14 cellular contexts compared by ENCODE assay signal in the genomic region with DNA sequence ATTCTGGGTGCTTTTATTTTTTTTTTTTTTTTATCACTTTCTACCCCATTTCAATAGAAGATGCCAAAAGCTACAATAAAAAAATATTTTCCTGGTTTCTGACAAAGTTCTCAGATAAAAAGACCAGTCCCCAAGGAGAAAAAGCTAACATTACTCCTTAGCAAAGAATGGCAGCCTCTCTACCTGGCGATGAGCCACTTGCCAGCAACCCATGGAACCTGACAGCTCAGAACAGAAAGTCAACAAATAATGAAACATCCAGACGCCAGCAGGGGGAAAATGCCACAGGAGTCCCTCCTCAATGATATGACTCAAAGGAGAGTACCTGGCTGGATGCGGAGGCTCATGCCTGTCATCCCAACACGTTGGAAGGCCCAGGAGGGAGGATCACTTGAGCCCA.
DNase-seq lines count a peak whose midpoint lies in the region; ATAC-seq and TF ChIP-seq lines count a peak whose summit lies in the region.
"Had no signal": no experiment of that assay in that cellular context is flagged by ENCODE, and none has a peak within 500 bp of the region (broad histone marks: within the 10 kb centered on the region; RNA-seq: fewer than 3 reads in every experiment).

No MANE protein-coding gene starts in this region.

- no peak overlapping the region for H3K27ac ChIP-seq in brain microvascular endothelial cell

- in situ Hi-C loops in brain microvascular endothelial cell (cut with HindIII; ENCODE audit: low pct_ligation_motif_present, low sequenced_read_pairs), result no loop called here

- intact Hi-C loops in Calu3 (cut with micrococcal nuclease; ENCODE audit: unreplicated experiment) (loop anchor here (5.0 kb wide), 1 partner anchor 69 kb away; no protein-coding TSS in a partner anchor), Right ventricle myocardium superior (cut with DNase I) (no loop called here)

- peaks cover 13% of the 10 kb centered on the region for H3K36me3 ChIP-seq in brain microvascular endothelial cell (replicated peaks)

- no peaks in the 10 kb centered on the region for H3K27me3 ChIP-seq in brain microvascular endothelial cell (replicated peaks)

- no TSS peak for BruUV-seq in Calu3 (replicated peaks; lab: Mats Ljungman, UMichigan)

- peaks cover 48% of the 10 kb centered on the region for H3K4me1 Mint-ChIP-seq in Calu3 (ENCODE audit: low read depth, unreplicated experiment)
- no peaks in the 10 kb centered on the region for H3K4me1 Mint-ChIP-seq in naive thymus-derived CD8-positive, alpha-beta T cell
- H3K4me1 Mint-ChIP-seq: naive B cell; stimulated activated memory B cell treated with anti-CD40 and anti-IgM and Interleukin-4, amounts not matched to agents 10 μg/mL and 1 μg/mL and 100 μg/mL, for 72 hours had no signal

- H3K4me3 ChIP-seq in brain microvascular endothelial cell (ENCODE audit: low read depth, low read length), result no peak overlapping the region

- no peaks in the 10 kb centered on the region for H3K9me3 Mint-ChIP-seq in Calu3 (ENCODE audit: low read depth, unreplicated experiment)
- H3K9me3 Mint-ChIP-seq in naive thymus-derived CD8-positive, alpha-beta T cell, result no peaks in the 10 kb centered on the region
- H3K9me3 Mint-ChIP-seq: activated naive CD4-positive, alpha-beta T cell treated with anti-CD3 and anti-CD28 coated beads, Interleukin-2, amount 50 U/mL, for 72 hours; CD4-positive, alpha-beta T cell; naive B cell; stimulated activated memory B cell treated with anti-CD40 and anti-IgM and Interleukin-4, amounts not matched to agents 10 μg/mL and 1 μg/mL and 100 μg/mL, for 72 hours had no signal

- peak; percentile 59 for DNase-seq in Calu3
- DNase-seq in LHCN-M2 (ENCODE audit: low read depth), result peak; percentile 25
- DNase-seq in brain microvascular endothelial cell, result peak; percentile 51
- peak; percentile 64 for DNase-seq in mucosa of gallbladder (ENCODE audit: low spot score)
- DNase-seq in naive thymus-derived CD8-positive, alpha-beta T cell, result no peak
- DNase-seq in Right ventricle myocardium superior, result no peak
- DNase-seq: CD4-positive, alpha-beta T cell; effector memory CD4-positive, alpha-beta T cell; naive B cell; NCI-H2107 had no signal

- no peaks in the 10 kb centered on the region for H3K27me3 Mint-ChIP-seq in Calu3 (ENCODE audit: unreplicated experiment)
- H3K27me3 Mint-ChIP-seq in naive thymus-derived CD8-positive, alpha-beta T cell, result peaks cover 0 to 13% (median 4%) of the 10 kb centered on the region in 5 donors
- H3K27me3 Mint-ChIP-seq: CD4-positive, alpha-beta T cell; naive B cell; stimulated activated memory B cell treated with anti-CD40 and anti-IgM and Interleukin-4, amounts not matched to agents 10 μg/mL and 1 μg/mL and 100 μg/mL, for 72 hours had no signal

- CTCF ChIA-PET in Calu3 (lab: Charles Lee), result interaction anchor here (0.7 to 1.2 kb wide), 4 partner anchors 119 to 377 kb away, joined by 4 to 6 read pairs (median 5); a partner anchor contains a TSS

- no peak for TF ChIP-seq CTCF in Calu3 (IDR thresholded peaks at IDR 0.05; ENCODE audit: unreplicated experiment)
- peak; percentile 37 for TF ChIP-seq CTCF in brain microvascular endothelial cell (IDR thresholded peaks at IDR 0.05; ENCODE audit: low read depth, low read length, missing control alignments)

- no peak overlapping the region for H3K4me3 Mint-ChIP-seq in Calu3 (ENCODE audit: low read depth, unreplicated experiment)
- H3K4me3 Mint-ChIP-seq in naive thymus-derived CD8-positive, alpha-beta T cell, result no peak overlapping the region
- H3K4me3 Mint-ChIP-seq: CD4-positive, alpha-beta T cell; naive B cell; stimulated activated memory B cell treated with anti-CD40 and anti-IgM and Interleukin-4, amounts not matched to agents 10 μg/mL and 1 μg/mL and 100 μg/mL, for 72 hours had no signal

- ATAC-seq in HG03439 (IDR thresholded peaks at IDR 0.05; ENCODE audit: unreplicated experiment) (no peak), Right ventricle myocardium superior (ENCODE audit: poor library complexity) (no peak), GM21717 (IDR thresholded peaks at IDR 0.05; ENCODE audit: unreplicated experiment) (no peak)
- no peak for ATAC-seq in naive thymus-derived CD8-positive, alpha-beta T cell
- ATAC-seq: activated naive CD4-positive, alpha-beta T cell treated with anti-CD3 and anti-CD28 coated beads, Interleukin-2, amount 50 U/mL, for 72 hours; stimulated activated memory B cell treated with anti-CD40 and anti-IgM and Interleukin-4, amounts not matched to agents 10 μg/mL and 1 μg/mL and 100 μg/mL, for 72 hours had no signal

- POLR2A ChIA-PET in naive thymus-derived CD8-positive, alpha-beta T cell (lab: Charles Lee), result interaction anchor here (0.5 kb wide), 1 partner anchor 56 kb away, joined by 3 read pairs; no protein-coding TSS in a partner anchor

- peak overlapping the region; percentile 22 for H3K27ac Mint-ChIP-seq in Calu3 (ENCODE audit: unreplicated experiment)
- H3K27ac Mint-ChIP-seq in naive thymus-derived CD8-positive, alpha-beta T cell, result no peak overlapping the region
- H3K27ac Mint-ChIP-seq: activated naive CD4-positive, alpha-beta T cell treated with anti-CD3 and anti-CD28 coated beads, Interleukin-2, amount 50 U/mL, for 72 hours; CD4-positive, alpha-beta T cell; naive B cell; stimulated activated memory B cell treated with anti-CD40 and anti-IgM and Interleukin-4, amounts not matched to agents 10 μg/mL and 1 μg/mL and 100 μg/mL, for 72 hours had no signal

- H3K36me3 Mint-ChIP-seq in Calu3 (ENCODE audit: insufficient read depth, unreplicated experiment), result peaks cover 57% of the 10 kb centered on the region
- H3K36me3 Mint-ChIP-seq in naive thymus-derived CD8-positive, alpha-beta T cell, result no peaks in the 10 kb centered on the region
- H3K36me3 Mint-ChIP-seq: activated naive CD4-positive, alpha-beta T cell treated with anti-CD3 and anti-CD28 coated beads, Interleukin-2, amount 50 U/mL, for 72 hours; naive B cell; stimulated activated memory B cell treated with anti-CD40 and anti-IgM and Interleukin-4, amounts not matched to agents 10 μg/mL and 1 μg/mL and 100 μg/mL, for 72 hours had no signal

Comparison
In these comparisons a context has a peak if more than half of its experiments do, and no peak if none do; other contexts are left out.
1. DNase-seq: peak in Calu3 (single experiment), LHCN-M2 (single experiment), brain microvascular endothelial cell (single experiment) and mucosa of gallbladder (single experiment); none in naive thymus-derived CD8-positive, alpha-beta T cell (0 of 10) and Right ventricle myocardium superior (single experiment).